23 cellular contexts compared by ENCODE assay signal in genomic region chr7:33616752-33617151, GRCh38.
"Had no signal": no experiment of that assay in that cellular context is flagged by ENCODE, and none has a peak within 500 bp of the region (broad histone marks: within the 10 kb centered on the region; RNA-seq: fewer than 3 reads in every experiment).

No MANE protein-coding gene starts in this region.

- H3K36me3 ChIP-seq: esophagus muscularis mucosa, gastroesophageal sphincter, heart left ventricle, left lung, lower lobe of right lung had no signal

- H3K4me1 ChIP-seq: esophagus muscularis mucosa, foreskin keratinocyte, gastroesophageal sphincter, left lung, lower lobe of right lung had no signal

- H3K79me2 ChIP-seq: hepatocyte had no signal

- H3K4me2 ChIP-seq: hepatocyte had no signal

- H2AFZ ChIP-seq: hepatocyte had no signal

- H3K27ac ChIP-seq: coronary artery, dorsolateral prefrontal cortex, esophagus muscularis mucosa, foreskin keratinocyte, gastroesophageal sphincter, heart left ventricle, hepatocyte, left lung, lower lobe of right lung had no signal

- H3K27me3 ChIP-seq: dorsolateral prefrontal cortex, esophagus muscularis mucosa, foreskin keratinocyte, gastroesophageal sphincter, heart left ventricle, hepatocyte, left lung had no signal

- DNase-seq: dermis blood vessel endothelial cell; dorsolateral prefrontal cortex; effector CD4-positive, alpha-beta T cell; effector memory CD4-positive, alpha-beta T cell; foreskin keratinocyte; heart left ventricle; hypothalamus; immature natural killer cell; islet precursor cell; kidney; kidney glomerular epithelial cell; left cardiac atrium; left lung; left ventricle myocardium superior; lower lobe of right lung; mesendoderm; midbrain; naive thymus-derived CD4-positive, alpha-beta T cell; natural killer cell had no signal

- H3K9me3 ChIP-seq: gastroesophageal sphincter had no signal

- H3K4me3 ChIP-seq: coronary artery, dorsolateral prefrontal cortex, esophagus muscularis mucosa, gastroesophageal sphincter, heart left ventricle, hepatocyte, left lung, lower lobe of right lung had no signal
